In the genomic region with DNA sequence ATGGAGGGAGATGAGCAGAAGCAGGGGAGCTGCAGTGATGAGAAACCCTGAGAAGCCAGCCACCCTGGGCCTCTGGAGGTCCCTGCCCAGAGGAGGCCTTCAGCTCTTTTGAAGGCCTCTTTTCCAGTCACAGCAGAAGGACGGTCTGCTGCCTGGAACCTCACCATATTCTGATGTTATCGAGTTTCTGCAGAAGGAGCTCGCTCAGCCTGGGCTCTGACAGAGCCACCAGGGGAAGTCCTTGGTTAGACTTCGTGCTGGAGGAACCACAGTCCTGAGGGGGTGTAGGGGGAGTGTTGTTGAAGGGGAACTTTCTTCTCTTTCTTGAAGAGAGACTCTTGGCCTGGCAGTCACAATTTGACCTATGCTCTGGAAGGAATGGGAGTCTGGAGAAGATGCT, we compare ENCODE assay signal across 10 cellular contexts. TPM values are rescaled to one million over a fixed set of nuclear protein-coding genes. Genes with fewer than 3 reads are reported as not detected.
DNase-seq lines count a peak whose midpoint lies in the region; ATAC-seq, FAIRE-seq and TF ChIP-seq lines count a peak whose summit lies in the region.
"Had no signal": no experiment of that assay in that cellular context is flagged by ENCODE, and none has a peak within 500 bp of the region (broad histone marks: within the 10 kb centered on the region; RNA-seq: fewer than 3 reads in every experiment).

No MANE protein-coding gene starts in this region.

- H3K9me3 Mint-ChIP-seq in neural crest cell (peaks cover 3% of the 10 kb centered on the region), H9 (no peaks in the 10 kb centered on the region), neural progenitor cell (no peaks in the 10 kb centered on the region)

- H3K56ac ChIP-seq in H9 (ENCODE audit: insufficient read length, low read depth, low read length), result no peak overlapping the region

- intact Hi-C loops in posterior vena cava (cut with DNase I), result loop anchor here in 1 of 2 donors (10.0 kb wide), 1 partner anchor 372 kb away; a partner anchor contains a TSS

- H4K5ac ChIP-seq in H9 (ENCODE audit: insufficient read length, low read depth, low read length), result no peak overlapping the region

- peak; percentile 48 for ATAC-seq in HG02642 (IDR thresholded peaks at IDR 0.05; ENCODE audit: poor library complexity, unreplicated experiment)
- peak; percentile 64 for ATAC-seq in T-helper 17 cell

- H3K36me3 Mint-ChIP-seq in T-helper 17 cell (ENCODE audit: low read depth), result peaks cover 5% of the 10 kb centered on the region
- no peaks in the 10 kb centered on the region for H3K36me3 Mint-ChIP-seq in neural crest cell (ENCODE audit: low read depth)
- H3K36me3 Mint-ChIP-seq in H9 (ENCODE audit: insufficient read depth in 1 of 3, low read depth in 3 of 3), result no peaks in the 10 kb centered on the region
- no peaks in the 10 kb centered on the region for H3K36me3 Mint-ChIP-seq in neural progenitor cell

- H3K27ac ChIP-seq in H9 (ENCODE audit: insufficient read length, low read depth, low read length), result no peak overlapping the region
- no peak overlapping the region for H3K27ac ChIP-seq in neural progenitor cell
- H3K27ac ChIP-seq: esophagus squamous epithelium had no signal

- no peak overlapping the region for H3K18ac ChIP-seq in H9 (ENCODE audit: insufficient read length, low read depth, low read length)

- H2BK120ac ChIP-seq in H9 (ENCODE audit: low read depth, low read length, poor library complexity, severe bottlenecking), result no peak overlapping the region

- DNase-seq in GM12892 (ENCODE audit: insufficient read length) (no peak), T-helper 17 cell (no peak), neural crest cell (ENCODE audit: low read depth, low spot score) (no peak), H9 (no peak), neural progenitor cell (ENCODE audit: low spot score) (no peak), AG20443 (ENCODE audit: low spot score) (no peak), posterior vena cava (ENCODE audit: low spot score) (no peak)
- DNase-seq: esophagus squamous epithelium, kidney had no signal

- H3K4me3 Mint-ChIP-seq in T-helper 17 cell (no peak overlapping the region), neural crest cell (no peak overlapping the region), H9 (no peak overlapping the region), neural progenitor cell (no peak overlapping the region)

- H2BK12ac ChIP-seq in H9 (ENCODE audit: insufficient read length, low read depth, low read length), result no peak overlapping the region

- H3F3A ChIP-seq in neural progenitor cell (ENCODE audit: low read depth), result peaks cover 3% of the 10 kb centered on the region

- H2AK5ac ChIP-seq in H9 (ENCODE audit: insufficient read length, low read length), result no peak overlapping the region

- H3K79me2 ChIP-seq in H9 (ENCODE audit: insufficient read depth, low read length), result no peaks in the 10 kb centered on the region
- no peaks in the 10 kb centered on the region for H3K79me2 ChIP-seq in neural progenitor cell (ENCODE audit: low read depth)

- no peak overlapping the region for H3K23ac ChIP-seq in H9 (ENCODE audit: insufficient read length, low read depth, low read length)

- H3K4me1 Mint-ChIP-seq in T-helper 17 cell (peaks cover 10% of the 10 kb centered on the region), neural crest cell (no peaks in the 10 kb centered on the region), H9 (no peaks in the 10 kb centered on the region), neural progenitor cell (peaks cover 2% of the 10 kb centered on the region)

- H3K4me1 ChIP-seq in H9 (ENCODE audit: insufficient read depth, low read length) (no peaks in the 10 kb centered on the region), neural progenitor cell (no peaks in the 10 kb centered on the region)
- H3K4me1 ChIP-seq: esophagus squamous epithelium had no signal

- H3K9me3 ChIP-seq in T-helper 17 cell (ENCODE audit: control insufficient read depth, low read length, poor library complexity, severe bottlenecking) (no peaks in the 10 kb centered on the region), H9 (ENCODE audit: control insufficient read depth, low read depth, low read length) (no peaks in the 10 kb centered on the region), neural progenitor cell (ENCODE audit: low read depth) (no peaks in the 10 kb centered on the region)
- H3K9me3 ChIP-seq: esophagus squamous epithelium had no signal

- H3T11ph ChIP-seq in H9 (ENCODE audit: low read length), result no peak overlapping the region

- TF ChIP-seq CTCF in neural crest cell (conservative IDR thresholded peaks at IDR 0.05) (no peak), H9 (conservative IDR thresholded peaks at IDR 0.05) (no peak), neural progenitor cell (IDR thresholded peaks at IDR 0.05) (no peak)

- H2BK5ac ChIP-seq in H9 (ENCODE audit: insufficient read length, low read length), result no peak overlapping the region

- no peaks in the 10 kb centered on the region for H3K23me2 ChIP-seq in H9 (ENCODE audit: insufficient read length, low read depth, low read length, poor library complexity, severe bottlenecking)

- peak overlapping the region; percentile 57 for H3K27ac Mint-ChIP-seq in T-helper 17 cell
- H3K27ac Mint-ChIP-seq in neural crest cell (ENCODE audit: unreplicated experiment), result peak overlapping the region; percentile 62
- H3K27ac Mint-ChIP-seq in H9, result no peak overlapping the region; a peak in 1 of 7 replicates
- no peak overlapping the region for H3K27ac Mint-ChIP-seq in neural progenitor cell

- no peak overlapping the region for H3K4ac ChIP-seq in H9 (ENCODE audit: low read depth, low read length)

- FAIRE-seq in GM12892 (lab: Jason Lieb, UNC), result peak; percentile 94
- FAIRE-seq: kidney had no signal

- H2BK15ac ChIP-seq in H9 (ENCODE audit: low read depth, low read length), result no peak overlapping the region

- H3K27me3 ChIP-seq in H9 (ENCODE audit: insufficient read depth, low read length), result no peaks in the 10 kb centered on the region
- H3K27me3 ChIP-seq in neural progenitor cell, result no peaks in the 10 kb centered on the region
- H3K27me3 ChIP-seq: esophagus squamous epithelium had no signal

- H3K9ac ChIP-seq in H9 (ENCODE audit: extremely low read depth, insufficient read length, low read length), result no peak overlapping the region
- H3K9ac ChIP-seq in neural progenitor cell, result no peak overlapping the region

- H3K27me3 Mint-ChIP-seq in T-helper 17 cell (peaks cover 12% of the 10 kb centered on the region), neural crest cell (ENCODE audit: low read depth) (no peaks in the 10 kb centered on the region), H9 (ENCODE audit: low read depth) (no peaks in the 10 kb centered on the region; the same call in 1 of the 2 replicates), neural progenitor cell (ENCODE audit: insufficient read depth, low read depth) (peaks cover 5% of the 10 kb centered on the region)

- H2BK20ac ChIP-seq in H9 (ENCODE audit: low read depth, low read length, poor library complexity, severe bottlenecking), result no peak overlapping the region

- H3K4me3 ChIP-seq in neural progenitor cell, result no peak overlapping the region
- H3K4me3 ChIP-seq: esophagus squamous epithelium had no signal

- H4K91ac ChIP-seq in H9 (ENCODE audit: insufficient read length, low read depth, low read length), result no peak overlapping the region

- no peak for TF ChIP-seq POLR2A in GM12892 (IDR thresholded peaks at IDR 0.05; ENCODE audit: low read depth, low read length)

- H4K8ac ChIP-seq in H9 (replicated peaks; ENCODE audit: insufficient read length, low read depth, low read length), result no peak overlapping the region

- H3K79me1 ChIP-seq in H9 (ENCODE audit: insufficient read depth, low read depth, low read length, poor library complexity, severe bottlenecking), result no peaks in the 10 kb centered on the region

- no peaks in the 10 kb centered on the region for H3K36me3 ChIP-seq in neural progenitor cell
- H3K36me3 ChIP-seq: esophagus squamous epithelium had no signal

- H2AFZ ChIP-seq in H9 (ENCODE audit: low read length) (no peak overlapping the region), neural progenitor cell (replicated peaks) (no peak overlapping the region)

- H4K20me1 ChIP-seq in H9 (ENCODE audit: control insufficient read depth, insufficient read depth, insufficient read length) (no peaks in the 10 kb centered on the region), neural progenitor cell (ENCODE audit: low read depth) (no peaks in the 10 kb centered on the region)

- H3K14ac ChIP-seq in H9 (ENCODE audit: insufficient read depth, low read length), result no peak overlapping the region

- no peak overlapping the region for H3K4me2 ChIP-seq in H9 (ENCODE audit: insufficient read depth, insufficient read length, low read length)
- H3K4me2 ChIP-seq in neural progenitor cell, result no peak overlapping the region

- no CpG with 5 or more reads among the region's 4 CpGs for WGBS in H9 (ENCODE audit: extremely low coverage, insufficient read length, low lambda C conversion rate)

RNA-seq across cellular contexts. Expression of a gene that starts 25.1 kb away (rescaled TPM):
- polyA plus RNA-seq in GM12892 (2012; ENCODE audit: missing spikeins), result 72.4 TPM
- total RNA-seq in T-helper 17 cell (10 to 100 TPM; 20.3 to 21.3 TPM), neural crest cell (not detected in 2 replicates), H9 (2021) (not detected in 2 replicates), neural progenitor cell (ENCODE audit: low replicate concordance) (not detected in 2 replicates), posterior vena cava (1 to 10 TPM; 2.0 to 2.5 TPM)

Comparison
In these comparisons a context has a peak if more than half of its experiments do, and no peak if none do; other contexts are left out.
1. H3K27ac Mint-ChIP-seq: peak in T-helper 17 cell (single experiment) and neural crest cell (single experiment); none in H9 (0 of 3) and neural progenitor cell (single experiment).
2. RNA of a gene that starts 25.1 kb away (total RNA-seq): 20.3 to 21.3 TPM in T-helper 17 cell; 2.0 to 2.5 TPM in posterior vena cava, not detected in neural crest cell, not detected in H9 and not detected in neural progenitor cell; every median in the first group is over 4 times any median in the second.